In genomic region chr15:50685976-50686467, GRCh38 we compare ENCODE assay signal across 8 cellular contexts. TPM values are rescaled to one million over a fixed set of nuclear protein-coding genes. Genes with fewer than 3 reads are reported as not detected.
DNase-seq lines count a peak whose midpoint lies in the region; ATAC-seq and TF ChIP-seq lines count a peak whose summit lies in the region.

No MANE protein-coding gene starts in this region.

- H3K4me3 ChIP-seq in BE2C (ENCODE audit: low read depth, low read length) (peak overlapping the region; percentile 97), OCI-LY3 (ENCODE audit: low read length) (peak overlapping the region; percentile 98), fibroblast of lung (replicated peaks in 1 of 4; ENCODE audit: control extremely low read depth in 1 of 4, insufficient read depth in 1 of 4, low read depth in 3 of 4, low read length in 4 of 4) (peak overlapping the region; percentile 91 to 97 (median 92)), subcutaneous abdominal adipose tissue (ENCODE audit: low read depth in 1 of 5, low read length in 5 of 5) (peak overlapping the region; percentile 91 to 98 (median 94))

- no peaks in the 10 kb centered on the region for H3K4me1 ChIP-seq in BE2C
- peaks cover 19% of the 10 kb centered on the region for H3K4me1 ChIP-seq in OCI-LY3 (ENCODE audit: low read length)
- H3K4me1 ChIP-seq in fibroblast of lung (ENCODE audit: control insufficient read depth, extremely low read depth, insufficient read depth, low read length): peaks cover 5% of the 10 kb centered on the region
- H3K4me1 ChIP-seq in subcutaneous abdominal adipose tissue (ENCODE audit: control insufficient read depth in 5 of 5, insufficient read depth in 5 of 5, low read length in 5 of 5): peaks cover 2 to 48% (median 26%) of the 10 kb centered on the region in 5 donors

- peak overlapping the region; percentile 98 for H3K27ac Mint-ChIP-seq in activated T-helper 1 cell treated with anti-CD3 and anti-CD28 coated beads, Interleukin-12 subunit alpha, Interleukin-12 subunit beta, Interleukin-2, Interleukin-4 antibody, amounts not matched to agents 30 ng/mL and 10 ng/mL and 1 ng/mL, durations not matched to agents 14 hours and 24 hours and 36 hours
- peak overlapping the region; percentile 100 for H3K27ac Mint-ChIP-seq in nephron progenitor cell

- H3K9me3 ChIP-seq in BE2C (no peaks in the 10 kb centered on the region), OCI-LY3 (ENCODE audit: insufficient read depth, low read length) (no peaks in the 10 kb centered on the region), fibroblast of lung (ENCODE audit: control insufficient read depth, insufficient read depth, low read depth, low read length) (no peaks in the 10 kb centered on the region), subcutaneous abdominal adipose tissue (ENCODE audit: control insufficient read depth in 5 of 5, low read length in 5 of 5) (no peaks in the 10 kb centered on the region)

- peak overlapping the region; percentile 97 for H3K4me3 Mint-ChIP-seq in activated T-helper 1 cell treated with anti-CD3 and anti-CD28 coated beads, Interleukin-12 subunit alpha, Interleukin-12 subunit beta, Interleukin-2, Interleukin-4 antibody, amounts not matched to agents 30 ng/mL and 10 ng/mL and 1 ng/mL, durations not matched to agents 14 hours and 24 hours and 36 hours
- peak overlapping the region; percentile 99 for H3K4me3 Mint-ChIP-seq in nephron progenitor cell

- ATAC-seq in GM19035 (IDR thresholded peaks at IDR 0.05; ENCODE audit: unreplicated experiment) (peak; percentile 62), HG03196 (IDR thresholded peaks at IDR 0.05; ENCODE audit: unreplicated experiment) (peak; percentile 51)

- peak; percentile 79 for DNase-seq in BE2C
- peak; percentile 67 for DNase-seq in activated T-helper 1 cell treated with anti-CD3 and anti-CD28 coated beads, Interleukin-12 subunit alpha, Interleukin-12 subunit beta, Interleukin-2, Interleukin-4 antibody, amounts not matched to agents 30 ng/mL and 10 ng/mL and 1 ng/mL, durations not matched to agents 14 hours and 24 hours and 36 hours (ENCODE audit: low spot score)
- DNase-seq in fibroblast of lung (ENCODE audit: low read depth in 2 of 2): peak; percentile 39 to 60
- peak; percentile 66 for DNase-seq in nephron progenitor cell

- peaks cover 65% of the 10 kb centered on the region for H3K79me2 ChIP-seq in OCI-LY3 (ENCODE audit: low read length)
- peaks cover 51% of the 10 kb centered on the region for H3K79me2 ChIP-seq in fibroblast of lung (ENCODE audit: control insufficient read depth, insufficient read depth, low read length)

- H3K36me3 ChIP-seq in BE2C (peaks cover 20% of the 10 kb centered on the region), OCI-LY3 (replicated peaks; ENCODE audit: low read depth, low read length) (peaks cover 16% of the 10 kb centered on the region), fibroblast of lung (ENCODE audit: control insufficient read depth, insufficient read depth, low read length) (peaks cover 2% of the 10 kb centered on the region), subcutaneous abdominal adipose tissue (ENCODE audit: control insufficient read depth in 5 of 5, insufficient read depth in 5 of 5, low read length in 5 of 5) (peaks cover 0 to 5% (median 0%) of the 10 kb centered on the region in 5 donors)

- peak overlapping the region; percentile 80; the same call in 1 of the 2 replicates for H2AFZ ChIP-seq in OCI-LY3 (ENCODE audit: low read depth, low read length)
- peak overlapping the region; percentile 82 for H2AFZ ChIP-seq in fibroblast of lung (ENCODE audit: low read length)

- H4K20me1 ChIP-seq in OCI-LY3 (ENCODE audit: insufficient read depth, low read length): peaks cover 33% of the 10 kb centered on the region
- H4K20me1 ChIP-seq in fibroblast of lung (ENCODE audit: control insufficient read depth, extremely low read depth, insufficient read depth, low read length): no peaks in the 10 kb centered on the region

- H3K9ac ChIP-seq in OCI-LY3 (ENCODE audit: low read length): peak overlapping the region; percentile 93
- peak overlapping the region; percentile 90 for H3K9ac ChIP-seq in fibroblast of lung (ENCODE audit: insufficient read depth, low read length)
- H3K9ac ChIP-seq in subcutaneous abdominal adipose tissue (ENCODE audit: low read length in 5 of 5): peak overlapping the region; percentile 94 to 97 (median 96)

- H3K4me2 ChIP-seq in OCI-LY3 (ENCODE audit: low read length): peak overlapping the region; percentile 74
- peak overlapping the region; percentile 65 for H3K4me2 ChIP-seq in fibroblast of lung (ENCODE audit: extremely low read depth, insufficient read depth, low read length)

- TF ChIP-seq CTCF in BE2C (IDR thresholded peaks at IDR 0.05; ENCODE audit: low read depth, low read length) (no peak), OCI-LY3 (IDR thresholded peaks at IDR 0.05; ENCODE audit: low read depth, low read length) (no peak), fibroblast of lung (conservative IDR thresholded peaks at IDR 0.05 in 1 of 2, IDR thresholded peaks at IDR 0.05 in 1 of 2; ENCODE audit: low read depth in 1 of 2, low read length in 2 of 2) (peak in 1 of 2 donors; percentile 7), nephron progenitor cell (IDR thresholded peaks at IDR 0.05) (no peak)

- no peaks in the 10 kb centered on the region for H3K9me3 Mint-ChIP-seq in activated T-helper 1 cell treated with anti-CD3 and anti-CD28 coated beads, Interleukin-12 subunit alpha, Interleukin-12 subunit beta, Interleukin-2, Interleukin-4 antibody, amounts not matched to agents 30 ng/mL and 10 ng/mL and 1 ng/mL, durations not matched to agents 14 hours and 24 hours and 36 hours
- H3K9me3 Mint-ChIP-seq in nephron progenitor cell: no peaks in the 10 kb centered on the region

- no peaks in the 10 kb centered on the region for H3K27me3 ChIP-seq in BE2C
- H3K27me3 ChIP-seq in OCI-LY3 (ENCODE audit: low read depth, low read length): no peaks in the 10 kb centered on the region
- H3K27me3 ChIP-seq in fibroblast of lung (ENCODE audit: control insufficient read depth, insufficient read depth, low read length): no peaks in the 10 kb centered on the region
- H3K27me3 ChIP-seq in subcutaneous abdominal adipose tissue (ENCODE audit: control insufficient read depth in 5 of 5, insufficient read depth in 4 of 5, low read length in 5 of 5): no peaks in the 10 kb centered on the region

- no peaks in the 10 kb centered on the region for H3K27me3 Mint-ChIP-seq in activated T-helper 1 cell treated with anti-CD3 and anti-CD28 coated beads, Interleukin-12 subunit alpha, Interleukin-12 subunit beta, Interleukin-2, Interleukin-4 antibody, amounts not matched to agents 30 ng/mL and 10 ng/mL and 1 ng/mL, durations not matched to agents 14 hours and 24 hours and 36 hours (ENCODE audit: insufficient read depth)
- H3K27me3 Mint-ChIP-seq in nephron progenitor cell (ENCODE audit: low read depth, poor library complexity): peaks cover 3% of the 10 kb centered on the region

- intact Hi-C loops in activated T-helper 1 cell treated with anti-CD3 and anti-CD28 coated beads, Interleukin-12 subunit alpha, Interleukin-12 subunit beta, Interleukin-2, Interleukin-4 antibody, amounts not matched to agents 30 ng/mL and 10 ng/mL and 1 ng/mL, durations not matched to agents 14 hours and 24 hours and 36 hours (cut with micrococcal nuclease): loop anchor here (1.0 to 5.0 kb wide), 7 partner anchors 11 to 1064 kb away; partner anchors contain the start of genes DTWD1 and FAM227B

- H3K4me1 Mint-ChIP-seq in activated T-helper 1 cell treated with anti-CD3 and anti-CD28 coated beads, Interleukin-12 subunit alpha, Interleukin-12 subunit beta, Interleukin-2, Interleukin-4 antibody, amounts not matched to agents 30 ng/mL and 10 ng/mL and 1 ng/mL, durations not matched to agents 14 hours and 24 hours and 36 hours (ENCODE audit: low read depth): peaks cover 54% of the 10 kb centered on the region
- peaks cover 44% of the 10 kb centered on the region for H3K4me1 Mint-ChIP-seq in nephron progenitor cell

- H3K36me3 Mint-ChIP-seq in activated T-helper 1 cell treated with anti-CD3 and anti-CD28 coated beads, Interleukin-12 subunit alpha, Interleukin-12 subunit beta, Interleukin-2, Interleukin-4 antibody, amounts not matched to agents 30 ng/mL and 10 ng/mL and 1 ng/mL, durations not matched to agents 14 hours and 24 hours and 36 hours (ENCODE audit: low read depth): peaks cover 25% of the 10 kb centered on the region
- peaks cover 42% of the 10 kb centered on the region for H3K36me3 Mint-ChIP-seq in nephron progenitor cell (ENCODE audit: low read depth)

- H3K27ac ChIP-seq in OCI-LY3 (ENCODE audit: low read length) (peak overlapping the region; percentile 90), fibroblast of lung (ENCODE audit: insufficient read depth, low read length) (peak overlapping the region; percentile 95), subcutaneous abdominal adipose tissue (ENCODE audit: low read depth, low read length) (peak overlapping the region; percentile 99)

RNA-seq across cellular contexts. Expression of gene TRPM7, which starts 0.6 kb away (rescaled TPM):
- 10.3 TPM for polyA plus RNA-seq in BE2C (2012; ENCODE audit: insufficient read depth, insufficient read length, low read depth)
- 42.4 and 43.6 TPM in 2 replicates for total RNA-seq in activated T-helper 1 cell treated with anti-CD3 and anti-CD28 coated beads, Interleukin-12 subunit alpha, Interleukin-12 subunit beta, Interleukin-2, Interleukin-4 antibody, amounts not matched to agents 30 ng/mL and 10 ng/mL and 1 ng/mL, durations not matched to agents 14 hours and 24 hours and 36 hours
- total RNA-seq in fibroblast of lung: 62.9 and 64.4 TPM in 2 replicates
- polyA plus RNA-seq in fibroblast of lung: 22.5 and 30.3 TPM in 2 replicates
- 13.1 and 16.1 TPM in 2 replicates for polyA plus RNA-seq in fibroblast of lung (2012)
- 2.9 and 5.5 TPM in 2 replicates for polyA minus RNA-seq in fibroblast of lung (ENCODE audit: low replicate concordance)

Comparison
In these comparisons a context has a peak if more than half of its experiments do, and no peak if none do; other contexts are left out.
1. Peak in every context shown above with its lines: DNase-seq, ATAC-seq, H3K4me3 ChIP-seq and H3K27ac ChIP-seq.